Comparison of ENCODE assay signal across 1 cellular context in the genomic region with DNA sequence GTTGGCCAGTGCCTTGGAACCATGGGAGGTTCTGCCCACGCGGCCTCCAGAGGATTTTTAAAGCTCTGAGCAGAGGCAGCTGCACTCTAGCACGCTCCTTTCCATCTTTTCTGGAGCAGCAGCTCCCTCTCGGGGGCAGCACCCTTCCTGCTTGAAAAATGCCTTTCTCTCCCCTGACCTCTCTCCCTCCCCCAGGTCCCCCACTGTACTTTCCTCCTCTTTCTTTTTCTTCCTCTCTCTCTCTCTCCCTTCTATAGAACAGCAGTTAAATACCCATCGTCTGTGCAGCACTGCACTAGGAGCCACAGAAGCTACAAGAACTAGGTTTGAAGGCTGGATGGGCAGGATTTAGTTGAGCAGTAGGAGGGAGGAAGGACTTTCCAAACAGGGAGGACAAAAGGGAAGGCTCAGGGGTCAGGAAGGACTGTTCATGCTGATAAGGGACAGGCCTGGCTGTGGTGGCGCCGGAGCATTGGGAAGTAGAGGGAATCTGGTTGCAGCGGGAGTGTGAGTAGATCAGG.
TF ChIP-seq lines count a peak whose summit lies in the region.

No MANE protein-coding gene starts in this region.

TF ChIP-seq in HepG2, 621 proteins besides CTCF, POLR2A, EP300 and RAD21 (continued from another document and continues in another):
- TF ChIP-seq, protein P1, sequence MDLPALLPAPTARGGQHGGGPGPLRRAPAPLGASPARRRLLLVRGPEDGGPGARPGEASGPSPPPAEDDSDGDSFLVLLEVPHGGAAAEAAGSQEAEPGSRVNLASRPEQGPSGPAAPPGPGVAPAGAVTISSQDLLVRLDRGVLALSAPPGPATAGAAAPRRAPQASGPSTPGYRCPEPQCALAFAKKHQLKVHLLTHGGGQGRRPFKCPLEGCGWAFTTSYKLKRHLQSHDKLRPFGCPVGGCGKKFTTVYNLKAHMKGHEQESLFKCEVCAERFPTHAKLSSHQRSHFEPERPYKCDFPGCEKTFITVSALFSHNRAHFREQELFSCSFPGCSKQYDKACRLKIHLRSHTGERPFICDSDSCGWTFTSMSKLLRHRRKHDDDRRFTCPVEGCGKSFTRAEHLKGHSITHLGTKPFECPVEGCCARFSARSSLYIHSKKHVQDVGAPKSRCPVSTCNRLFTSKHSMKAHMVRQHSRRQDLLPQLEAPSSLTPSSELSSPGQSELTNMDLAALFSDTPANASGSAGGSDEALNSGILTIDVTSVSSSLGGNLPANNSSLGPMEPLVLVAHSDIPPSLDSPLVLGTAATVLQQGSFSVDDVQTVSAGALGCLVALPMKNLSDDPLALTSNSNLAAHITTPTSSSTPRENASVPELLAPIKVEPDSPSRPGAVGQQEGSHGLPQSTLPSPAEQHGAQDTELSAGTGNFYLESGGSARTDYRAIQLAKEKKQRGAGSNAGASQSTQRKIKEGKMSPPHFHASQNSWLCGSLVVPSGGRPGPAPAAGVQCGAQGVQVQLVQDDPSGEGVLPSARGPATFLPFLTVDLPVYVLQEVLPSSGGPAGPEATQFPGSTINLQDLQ (CRISPR knock-in tag; IDR thresholded peaks at IDR 0.05), result no peak
- TF ChIP-seq, protein P2, sequence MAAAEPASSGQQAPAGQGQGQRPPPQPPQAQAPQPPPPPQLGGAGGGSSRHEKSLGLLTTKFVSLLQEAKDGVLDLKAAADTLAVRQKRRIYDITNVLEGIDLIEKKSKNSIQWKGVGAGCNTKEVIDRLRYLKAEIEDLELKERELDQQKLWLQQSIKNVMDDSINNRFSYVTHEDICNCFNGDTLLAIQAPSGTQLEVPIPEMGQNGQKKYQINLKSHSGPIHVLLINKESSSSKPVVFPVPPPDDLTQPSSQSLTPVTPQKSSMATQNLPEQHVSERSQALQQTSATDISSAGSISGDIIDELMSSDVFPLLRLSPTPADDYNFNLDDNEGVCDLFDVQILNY (CRISPR knock-in tag; conservative IDR thresholded peaks at IDR 0.05), result no peak
- TF ChIP-seq ASH2L (IDR thresholded peaks at IDR 0.05; ENCODE audit: insufficient read length, low read depth, low read length) (no peak), ETV6 (CRISPR knock-in tag; conservative IDR thresholded peaks at IDR 0.05) (no peak), ZNF20 (CRISPR knock-in tag; IDR thresholded peaks at IDR 0.05) (no peak), XBP1 (CRISPR knock-in tag; IDR thresholded peaks at IDR 0.05) (no peak), ZNF205 (CRISPR knock-in tag; IDR thresholded peaks at IDR 0.05) (no peak), ZNF746 (CRISPR knock-in tag; IDR thresholded peaks at IDR 0.05) (no peak), MYC (CRISPR knock-in tag; IDR thresholded peaks at IDR 0.05; ENCODE audit: borderline replicate concordance) (peak; percentile 14; the same call in 1 of the 2 replicates), ZNF710 (CRISPR knock-in tag; IDR thresholded peaks at IDR 0.05; ENCODE audit: borderline replicate concordance) (no peak; the same call in 1 of the 2 replicates), MXD3 (CRISPR knock-in tag; IDR thresholded peaks at IDR 0.05) (0 out of 2 replicates have a peak, but pooled peaks have one; percentile 31), TEAD2 (CRISPR knock-in tag; IDR thresholded peaks at IDR 0.05) (no peak), TOE1 (CRISPR knock-in tag; IDR thresholded peaks at IDR 0.05) (no peak), HNRNPLL (IDR thresholded peaks at IDR 0.05; ENCODE audit: low read depth, low read length, poor library complexity, severe bottlenecking) (no peak), ZSCAN30 (CRISPR knock-in tag; IDR thresholded peaks at IDR 0.05) (no peak), ZNF383 (CRISPR knock-in tag; IDR thresholded peaks at IDR 0.05; ENCODE audit: borderline replicate concordance) (no peak), ZHX1 (CRISPR knock-in tag; IDR thresholded peaks at IDR 0.05; ENCODE audit: low read depth) (no peak), ATRX (CRISPR knock-in tag; IDR thresholded peaks at IDR 0.05; ENCODE audit: borderline replicate concordance) (no peak), PRMT3 (CRISPR knock-in tag; IDR thresholded peaks at IDR 0.05; ENCODE audit: borderline replicate concordance, low read depth) (no peak), NFKB2 (CRISPR knock-in tag; IDR thresholded peaks at IDR 0.05; ENCODE audit: borderline replicate concordance) (no peak), POLR2G (IDR thresholded peaks at IDR 0.05; ENCODE audit: low read depth, low read length) (no peak), RAD51 (IDR thresholded peaks at IDR 0.05; ENCODE audit: borderline replicate concordance) (no peak), ELF3 (CRISPR knock-in tag; IDR thresholded peaks at IDR 0.05) (peak; percentile 21; the same call in 1 of the 2 replicates), ETS1 (CRISPR knock-in tag; IDR thresholded peaks at IDR 0.05) (no peak), ZFP90 (CRISPR knock-in tag; IDR thresholded peaks at IDR 0.05; ENCODE audit: borderline replicate concordance) (no peak), DR1 (CRISPR knock-in tag; IDR thresholded peaks at IDR 0.05) (no peak), ZNF501 (CRISPR knock-in tag; IDR thresholded peaks at IDR 0.05) (no peak)
- TF ChIP-seq, protein P3, sequence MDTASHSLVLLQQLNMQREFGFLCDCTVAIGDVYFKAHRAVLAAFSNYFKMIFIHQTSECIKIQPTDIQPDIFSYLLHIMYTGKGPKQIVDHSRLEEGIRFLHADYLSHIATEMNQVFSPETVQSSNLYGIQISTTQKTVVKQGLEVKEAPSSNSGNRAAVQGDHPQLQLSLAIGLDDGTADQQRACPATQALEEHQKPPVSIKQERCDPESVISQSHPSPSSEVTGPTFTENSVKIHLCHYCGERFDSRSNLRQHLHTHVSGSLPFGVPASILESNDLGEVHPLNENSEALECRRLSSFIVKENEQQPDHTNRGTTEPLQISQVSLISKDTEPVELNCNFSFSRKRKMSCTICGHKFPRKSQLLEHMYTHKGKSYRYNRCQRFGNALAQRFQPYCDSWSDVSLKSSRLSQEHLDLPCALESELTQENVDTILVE (CRISPR knock-in tag; IDR thresholded peaks at IDR 0.05), result no peak
- TF ChIP-seq, protein P4, sequence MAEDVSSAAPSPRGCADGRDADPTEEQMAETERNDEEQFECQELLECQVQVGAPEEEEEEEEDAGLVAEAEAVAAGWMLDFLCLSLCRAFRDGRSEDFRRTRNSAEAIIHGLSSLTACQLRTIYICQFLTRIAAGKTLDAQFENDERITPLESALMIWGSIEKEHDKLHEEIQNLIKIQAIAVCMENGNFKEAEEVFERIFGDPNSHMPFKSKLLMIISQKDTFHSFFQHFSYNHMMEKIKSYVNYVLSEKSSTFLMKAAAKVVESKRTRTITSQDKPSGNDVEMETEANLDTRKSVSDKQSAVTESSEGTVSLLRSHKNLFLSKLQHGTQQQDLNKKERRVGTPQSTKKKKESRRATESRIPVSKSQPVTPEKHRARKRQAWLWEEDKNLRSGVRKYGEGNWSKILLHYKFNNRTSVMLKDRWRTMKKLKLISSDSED (CRISPR knock-in tag; IDR thresholded peaks at IDR 0.05), result no peak
- TF ChIP-seq, protein P5, sequence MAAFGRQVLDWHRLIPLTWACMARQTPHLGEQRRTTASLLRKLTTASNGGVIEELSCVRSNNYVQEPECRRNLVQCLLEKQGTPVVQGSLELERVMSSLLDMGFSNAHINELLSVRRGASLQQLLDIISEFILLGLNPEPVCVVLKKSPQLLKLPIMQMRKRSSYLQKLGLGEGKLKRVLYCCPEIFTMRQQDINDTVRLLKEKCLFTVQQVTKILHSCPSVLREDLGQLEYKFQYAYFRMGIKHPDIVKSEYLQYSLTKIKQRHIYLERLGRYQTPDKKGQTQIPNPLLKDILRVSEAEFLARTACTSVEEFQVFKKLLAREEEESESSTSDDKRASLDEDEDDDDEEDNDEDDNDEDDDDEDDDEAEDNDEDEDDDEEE (CRISPR knock-in tag; IDR thresholded peaks at IDR 0.05), result no peak
- TF ChIP-seq, protein P6, sequence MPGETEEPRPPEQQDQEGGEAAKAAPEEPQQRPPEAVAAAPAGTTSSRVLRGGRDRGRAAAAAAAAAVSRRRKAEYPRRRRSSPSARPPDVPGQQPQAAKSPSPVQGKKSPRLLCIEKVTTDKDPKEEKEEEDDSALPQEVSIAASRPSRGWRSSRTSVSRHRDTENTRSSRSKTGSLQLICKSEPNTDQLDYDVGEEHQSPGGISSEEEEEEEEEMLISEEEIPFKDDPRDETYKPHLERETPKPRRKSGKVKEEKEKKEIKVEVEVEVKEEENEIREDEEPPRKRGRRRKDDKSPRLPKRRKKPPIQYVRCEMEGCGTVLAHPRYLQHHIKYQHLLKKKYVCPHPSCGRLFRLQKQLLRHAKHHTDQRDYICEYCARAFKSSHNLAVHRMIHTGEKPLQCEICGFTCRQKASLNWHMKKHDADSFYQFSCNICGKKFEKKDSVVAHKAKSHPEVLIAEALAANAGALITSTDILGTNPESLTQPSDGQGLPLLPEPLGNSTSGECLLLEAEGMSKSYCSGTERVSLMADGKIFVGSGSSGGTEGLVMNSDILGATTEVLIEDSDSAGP (CRISPR knock-in tag; IDR thresholded peaks at IDR 0.05; ENCODE audit: borderline replicate concordance), result no peak; the same call in 1 of the 2 replicates
- TF ChIP-seq, protein P7, sequence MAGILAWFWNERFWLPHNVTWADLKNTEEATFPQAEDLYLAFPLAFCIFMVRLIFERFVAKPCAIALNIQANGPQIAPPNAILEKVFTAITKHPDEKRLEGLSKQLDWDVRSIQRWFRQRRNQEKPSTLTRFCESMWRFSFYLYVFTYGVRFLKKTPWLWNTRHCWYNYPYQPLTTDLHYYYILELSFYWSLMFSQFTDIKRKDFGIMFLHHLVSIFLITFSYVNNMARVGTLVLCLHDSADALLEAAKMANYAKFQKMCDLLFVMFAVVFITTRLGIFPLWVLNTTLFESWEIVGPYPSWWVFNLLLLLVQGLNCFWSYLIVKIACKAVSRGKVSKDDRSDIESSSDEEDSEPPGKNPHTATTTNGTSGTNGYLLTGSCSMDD (CRISPR knock-in tag; IDR thresholded peaks at IDR 0.05), result no peak
- TF ChIP-seq, protein P8, sequence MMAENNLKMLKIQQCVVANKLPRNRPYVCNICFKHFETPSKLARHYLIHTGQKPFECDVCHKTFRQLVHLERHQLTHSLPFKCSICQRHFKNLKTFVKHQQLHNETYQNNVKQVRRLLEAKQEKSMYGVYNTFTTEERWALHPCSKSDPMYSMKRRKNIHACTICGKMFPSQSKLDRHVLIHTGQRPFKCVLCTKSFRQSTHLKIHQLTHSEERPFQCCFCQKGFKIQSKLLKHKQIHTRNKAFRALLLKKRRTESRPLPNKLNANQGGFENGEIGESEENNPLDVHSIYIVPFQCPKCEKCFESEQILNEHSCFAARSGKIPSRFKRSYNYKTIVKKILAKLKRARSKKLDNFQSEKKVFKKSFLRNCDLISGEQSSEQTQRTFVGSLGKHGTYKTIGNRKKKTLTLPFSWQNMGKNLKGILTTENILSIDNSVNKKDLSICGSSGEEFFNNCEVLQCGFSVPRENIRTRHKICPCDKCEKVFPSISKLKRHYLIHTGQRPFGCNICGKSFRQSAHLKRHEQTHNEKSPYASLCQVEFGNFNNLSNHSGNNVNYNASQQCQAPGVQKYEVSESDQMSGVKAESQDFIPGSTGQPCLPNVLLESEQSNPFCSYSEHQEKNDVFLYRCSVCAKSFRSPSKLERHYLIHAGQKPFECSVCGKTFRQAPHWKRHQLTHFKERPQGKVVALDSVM (CRISPR knock-in tag; IDR thresholded peaks at IDR 0.05), result peak; percentile 43; the same call in 1 of the 2 replicates
- TF ChIP-seq, protein P9, sequence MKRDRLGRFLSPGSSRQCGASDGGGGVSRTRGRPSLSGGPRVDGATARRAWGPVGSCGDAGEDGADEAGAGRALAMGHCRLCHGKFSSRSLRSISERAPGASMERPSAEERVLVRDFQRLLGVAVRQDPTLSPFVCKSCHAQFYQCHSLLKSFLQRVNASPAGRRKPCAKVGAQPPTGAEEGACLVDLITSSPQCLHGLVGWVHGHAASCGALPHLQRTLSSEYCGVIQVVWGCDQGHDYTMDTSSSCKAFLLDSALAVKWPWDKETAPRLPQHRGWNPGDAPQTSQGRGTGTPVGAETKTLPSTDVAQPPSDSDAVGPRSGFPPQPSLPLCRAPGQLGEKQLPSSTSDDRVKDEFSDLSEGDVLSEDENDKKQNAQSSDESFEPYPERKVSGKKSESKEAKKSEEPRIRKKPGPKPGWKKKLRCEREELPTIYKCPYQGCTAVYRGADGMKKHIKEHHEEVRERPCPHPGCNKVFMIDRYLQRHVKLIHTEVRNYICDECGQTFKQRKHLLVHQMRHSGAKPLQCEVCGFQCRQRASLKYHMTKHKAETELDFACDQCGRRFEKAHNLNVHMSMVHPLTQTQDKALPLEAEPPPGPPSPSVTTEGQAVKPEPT (CRISPR knock-in tag; IDR thresholded peaks at IDR 0.05; ENCODE audit: low read depth), result no peak
